9 cellular contexts compared by ENCODE assay signal in the genomic region with DNA sequence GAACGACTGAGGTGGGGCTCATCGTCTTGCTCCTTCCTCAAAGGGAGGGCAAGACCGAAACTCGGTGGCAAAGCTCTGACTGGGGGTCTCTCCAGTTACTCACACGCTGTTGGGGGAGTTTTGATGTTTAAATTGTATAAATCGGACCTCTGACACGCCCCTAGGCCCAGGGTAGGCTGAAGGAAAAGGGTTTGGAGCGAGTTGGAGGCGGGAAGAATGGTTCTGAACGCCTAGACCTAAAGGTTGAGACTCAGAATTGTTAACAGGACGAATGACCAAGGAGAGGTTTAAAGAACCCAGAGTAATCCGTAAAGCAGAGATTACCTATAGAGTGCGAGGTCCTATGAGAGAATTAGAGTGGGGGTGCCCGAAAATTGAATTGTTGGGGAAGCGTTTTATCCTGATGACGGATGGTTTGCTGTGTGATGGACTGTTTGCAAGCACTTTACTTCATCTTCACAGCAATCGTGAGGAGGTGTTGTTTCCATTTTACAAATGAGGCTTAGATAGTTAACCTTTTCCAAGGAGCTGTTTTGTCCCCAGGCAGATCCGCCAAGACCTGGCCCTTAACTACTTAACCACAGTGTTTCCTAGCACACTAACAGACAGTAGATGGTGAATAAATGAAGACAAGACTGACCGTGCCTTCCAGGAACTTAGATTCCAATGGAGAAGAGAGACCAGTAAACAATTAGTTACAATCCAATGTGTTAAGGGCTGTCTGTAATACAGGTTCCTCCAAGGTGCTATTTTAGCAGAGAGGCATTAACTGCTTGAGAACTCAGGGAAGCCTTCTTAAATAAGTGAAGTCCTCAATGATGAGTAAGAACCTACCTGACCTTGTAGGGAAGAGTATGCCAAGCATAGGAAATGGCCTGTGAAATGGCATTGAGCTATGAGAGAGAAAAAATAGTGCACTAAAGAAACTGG. TPM values are rescaled to one million over a fixed set of nuclear protein-coding genes. Genes with fewer than 3 reads are reported as not detected.
DNase-seq lines count a peak whose midpoint lies in the region; ATAC-seq, FAIRE-seq and TF ChIP-seq lines count a peak whose summit lies in the region.
"Had no signal": no experiment of that assay in that cellular context is flagged by ENCODE, and none has a peak within 500 bp of the region (broad histone marks: within the 10 kb centered on the region; RNA-seq: fewer than 3 reads in every experiment).

No MANE protein-coding gene starts in this region.

- peak overlapping the region; percentile 99 for H3K27ac Mint-ChIP-seq in stimulated activated naive CD8-positive, alpha-beta T cell treated with anti-CD3 and anti-CD28 coated beads, Interleukin-15, Interleukin-2, amounts not matched to agents 100 ng/mL and 50 ng/mL, for 24 hours

- peaks cover 53% of the 10 kb centered on the region for H3K4me1 Mint-ChIP-seq in stimulated activated naive CD8-positive, alpha-beta T cell treated with anti-CD3 and anti-CD28 coated beads, Interleukin-15, Interleukin-2, amounts not matched to agents 100 ng/mL and 50 ng/mL, for 24 hours (ENCODE audit: low read depth)

- H3K36me3 ChIP-seq in kidney (ENCODE audit: control insufficient read depth in 1 of 2, insufficient read depth in 2 of 2, low read length in 2 of 2): no peaks in the 10 kb centered on the region

- H3K27ac ChIP-seq in angular gyrus (ENCODE audit: low read depth, low read length) (peak overlapping the region; percentile 90), kidney (ENCODE audit: low read depth in 2 of 2, low read length in 2 of 2) (peak overlapping the region; percentile 81 to 83), temporal lobe (ENCODE audit: low read depth, low read length) (peak overlapping the region; percentile 76)

- H3K36me3 Mint-ChIP-seq in stimulated activated naive CD8-positive, alpha-beta T cell treated with anti-CD3 and anti-CD28 coated beads, Interleukin-15, Interleukin-2, amounts not matched to agents 100 ng/mL and 50 ng/mL, for 24 hours (ENCODE audit: low read depth): peaks cover 9% of the 10 kb centered on the region

- peaks cover 7 to 20% of the 10 kb centered on the region in 2 donors for H3K4me1 ChIP-seq in kidney (ENCODE audit: control insufficient read depth in 1 of 2, insufficient read depth in 1 of 2, low read depth in 1 of 2, low read length in 2 of 2)

- H3K9ac ChIP-seq in kidney (ENCODE audit: low read length in 2 of 2): peak overlapping the region; percentile 2 to 95

- no peak for DNase-seq in stimulated activated naive CD8-positive, alpha-beta T cell treated with anti-CD3 and anti-CD28 coated beads, Interleukin-15, Interleukin-2, amounts not matched to agents 100 U/mL and 50 U/mL, for 24 hours
- no peak for DNase-seq in kidney
- DNase-seq in NCI-H2227 treated with DMSO at 0.1 percent for 48 hours (lab: John Stamatoyannopoulos, UW): no peak
- no peak for DNase-seq in COR-L47 (lab: John Stamatoyannopoulos, UW)

- TF ChIP-seq CTCF in kidney (IDR thresholded peaks at IDR 0.05; ENCODE audit: borderline replicate concordance, extremely low read depth, insufficient read depth): no peak

- no peaks in the 10 kb centered on the region for H3K27me3 Mint-ChIP-seq in stimulated activated naive CD8-positive, alpha-beta T cell treated with anti-CD3 and anti-CD28 coated beads, Interleukin-15, Interleukin-2, amounts not matched to agents 100 ng/mL and 50 ng/mL, for 24 hours

- H3K4me3 ChIP-seq in kidney (ENCODE audit: low read length in 2 of 2): peak overlapping the region; percentile 79 to 89

- intact Hi-C loops in kidney (cut with DNase I): no loop called here

- no peak for ATAC-seq in stimulated activated naive CD8-positive, alpha-beta T cell treated with anti-CD3 and anti-CD28 coated beads, Interleukin-15, Interleukin-2, amounts not matched to agents 100 U/mL and 50 U/mL, for 24 hours
- ATAC-seq in HG02885 (IDR thresholded peaks at IDR 0.05; ENCODE audit: poor library complexity, unreplicated experiment): no peak

- FAIRE-seq in kidney (lab: Jason Lieb, UNC): no peak
- FAIRE-seq: islet of Langerhans had no signal

- H3K9me3 Mint-ChIP-seq in stimulated activated naive CD8-positive, alpha-beta T cell treated with anti-CD3 and anti-CD28 coated beads, Interleukin-15, Interleukin-2, amounts not matched to agents 100 ng/mL and 50 ng/mL, for 24 hours: no peaks in the 10 kb centered on the region

- H3K4me3 Mint-ChIP-seq in stimulated activated naive CD8-positive, alpha-beta T cell treated with anti-CD3 and anti-CD28 coated beads, Interleukin-15, Interleukin-2, amounts not matched to agents 100 ng/mL and 50 ng/mL, for 24 hours: peak overlapping the region; percentile 99

- no peaks in the 10 kb centered on the region for H3K9me3 ChIP-seq in kidney (ENCODE audit: control insufficient read depth in 1 of 2, low read length in 2 of 2)

RNA-seq across cellular contexts. Expression of a gene that starts 0.9 kb away (rescaled TPM):
- total RNA-seq in kidney (84.7 TPM), temporal lobe (104 TPM)
- 97.3 TPM for polyA plus RNA-seq in kidney (ENCODE audit: insufficient read depth, low read depth, low replicate concordance)

RNA-seq across cellular contexts. Expression of a gene that starts 24.6 kb away (rescaled TPM):
- total RNA-seq in kidney (66.7 TPM), temporal lobe (72.8 TPM)
- 57.6 TPM for polyA plus RNA-seq in kidney (ENCODE audit: insufficient read depth, low read depth, low replicate concordance)
